18 cellular contexts compared by ENCODE assay signal in genomic region chr17:49922095-49922494, GRCh38. TPM values are rescaled to one million over a fixed set of nuclear protein-coding genes. Genes with fewer than 3 reads are reported as not detected.
DNase-seq lines count a peak whose midpoint lies in the region; ATAC-seq and TF ChIP-seq lines count a peak whose summit lies in the region.
"Had no signal": no experiment of that assay in that cellular context is flagged by ENCODE, and none has a peak within 500 bp of the region (broad histone marks: within the 10 kb centered on the region; RNA-seq: fewer than 3 reads in every experiment).

No MANE protein-coding gene starts in this region.

- no peak overlapping the region for H2BK5ac ChIP-seq in neuronal stem cell (ENCODE audit: low read length)

- H3K23ac ChIP-seq in neuronal stem cell (ENCODE audit: low read depth, low read length, poor library complexity) = no peak overlapping the region

- H3K4ac ChIP-seq in neuronal stem cell (ENCODE audit: low read length) = no peak overlapping the region

- no peak overlapping the region for H3K4me2 ChIP-seq in neuronal stem cell (ENCODE audit: insufficient read depth, low read length, poor library complexity, severe bottlenecking)
- H3K4me2 ChIP-seq: SK-N-SH had no signal

- peak overlapping the region; percentile 41 for H3K18ac ChIP-seq in neuronal stem cell (ENCODE audit: low read length)

- DNase-seq in Right ventricle myocardium inferior (ENCODE audit: missing footprints) (peak; percentile 51), left ventricle myocardium inferior (no peak), MG63 (peak; percentile 63), neuronal stem cell (ENCODE audit: low spot score) (no peak), HAP-1 (ENCODE audit: low spot score in 2 of 2) (no peak)
- DNase-seq in activated effector memory CD4-positive, alpha-beta T cell treated with anti-CD3 and anti-CD28 coated beads, Interleukin-2, amount 50 U/mL, for 16 hours = no peak
- DNase-seq: GM23248, H7, Karpas-422, MV-4-11, NCI-H1105, NCI-H1436 treated with DMSO at 0.1 percent for 48 hours, NCI-H1930, NCI-H2107, NCI-H524 treated with DMSO at 0.1 percent for 48 hours, NCI-H774, SK-N-SH had no signal

- H2BK15ac ChIP-seq in neuronal stem cell (ENCODE audit: low read length) = no peak overlapping the region

- H2AFZ ChIP-seq in neuronal stem cell (ENCODE audit: low read length) = no peak overlapping the region
- H2AFZ ChIP-seq: GM23248 had no signal

- H3K36me3 ChIP-seq in left ventricle myocardium inferior (no peaks in the 10 kb centered on the region), MG63 (no peaks in the 10 kb centered on the region), neuronal stem cell (replicated peaks in 1 of 2; ENCODE audit: control insufficient read depth in 2 of 2, insufficient read depth in 2 of 2, low read length in 2 of 2) (no peaks in the 10 kb centered on the region), HAP-1 (replicated peaks) (no peaks in the 10 kb centered on the region)

- H2BK12ac ChIP-seq in neuronal stem cell (ENCODE audit: low read length) = no peak overlapping the region

- H3K9me3 ChIP-seq in left ventricle myocardium inferior (replicated peaks) (no peaks in the 10 kb centered on the region), MG63 (no peaks in the 10 kb centered on the region), neuronal stem cell (replicated peaks in 1 of 2; ENCODE audit: control insufficient read depth in 2 of 2, insufficient read depth in 1 of 2, low read depth in 1 of 2, low read length in 2 of 2) (no peaks in the 10 kb centered on the region), HAP-1 (no peaks in the 10 kb centered on the region)
- H3K9me3 ChIP-seq: SK-N-SH had no signal

- no peak for TF ChIP-seq CTCF in left ventricle myocardium inferior (IDR thresholded peaks at IDR 0.05; ENCODE audit: borderline replicate concordance)

- in situ Hi-C loops in HAP-1 (cut with MboI; ENCODE audit: low sequenced_read_pairs) = no loop called here

- no CpG with 5 or more reads among the region's 4 CpGs for WGBS in neuronal stem cell (ENCODE audit: extremely low coverage in 2 of 2, insufficient read length in 2 of 2, insufficient replicate concordance in 1 of 2), 2 donors

- peak overlapping the region; percentile 69 for H2AK5ac ChIP-seq in neuronal stem cell (ENCODE audit: low read depth, low read length)

- H3K4me3 ChIP-seq in left ventricle myocardium inferior = no peak overlapping the region
- H3K4me3 ChIP-seq in MG63 = no peak overlapping the region
- H3K4me3 ChIP-seq in neuronal stem cell (ENCODE audit: low read length in 2 of 2) = no peak overlapping the region
- H3K4me3 ChIP-seq in HAP-1 = no peak overlapping the region
- H3K4me3 ChIP-seq: GM23248 had no signal

- intact Hi-C loops in Right ventricle myocardium inferior (cut with DNase I) = no loop called here
- intact Hi-C loops in left ventricle myocardium inferior (cut with micrococcal nuclease) = no loop called here

- H3K9ac ChIP-seq in neuronal stem cell (ENCODE audit: low read depth, low read length, poor library complexity) = no peak overlapping the region
- H3K9ac ChIP-seq: GM23248, SK-N-SH had no signal

- no peak overlapping the region for H2BK120ac ChIP-seq in neuronal stem cell (ENCODE audit: low read depth, low read length)

- H4K8ac ChIP-seq in neuronal stem cell (ENCODE audit: low read depth, low read length) = no peak overlapping the region

- H4K91ac ChIP-seq in neuronal stem cell (ENCODE audit: low read depth, low read length, poor library complexity) = no peak overlapping the region

- H3K27me3 ChIP-seq in left ventricle myocardium inferior (ENCODE audit: low read depth) (peaks cover 73% of the 10 kb centered on the region), MG63 (no peaks in the 10 kb centered on the region), neuronal stem cell (ENCODE audit: control insufficient read depth in 3 of 3, insufficient read depth in 3 of 3, low read depth in 1 of 3, low read length in 3 of 3) (peaks cover 0 to 52% (median 0%) of the 10 kb centered on the region in 3 experiments), HAP-1 (ENCODE audit: low read depth) (peaks cover 7% of the 10 kb centered on the region)

- H3K14ac ChIP-seq in neuronal stem cell (ENCODE audit: low read length) = no peak overlapping the region

- H3K27ac ChIP-seq in left ventricle myocardium inferior (replicated peaks) = no peak overlapping the region
- H3K27ac ChIP-seq in neuronal stem cell (replicated peaks; ENCODE audit: low read length) = no peak overlapping the region
- H3K27ac ChIP-seq: GM23248 had no signal

- H3K4me1 ChIP-seq in left ventricle myocardium inferior = peaks cover 7% of the 10 kb centered on the region
- peaks cover 0 to 11% of the 10 kb centered on the region in 2 donors for H3K4me1 ChIP-seq in neuronal stem cell (ENCODE audit: control insufficient read depth in 2 of 2, insufficient read depth in 1 of 2, low read depth in 1 of 2, low read length in 2 of 2)
- H3K4me1 ChIP-seq in HAP-1 = no peaks in the 10 kb centered on the region

- H3K79me1 ChIP-seq in neuronal stem cell (ENCODE audit: low read depth, low read length) = no peaks in the 10 kb centered on the region

- ATAC-seq in Right ventricle myocardium inferior = no peak
- no peak for ATAC-seq in HG02759 (IDR thresholded peaks at IDR 0.05; ENCODE audit: unreplicated experiment)

RNA-seq across cellular contexts. Expression of gene DLX4, which starts 46.9 kb away (rescaled TPM):
- total RNA-seq in Right ventricle myocardium inferior (not detected), left ventricle myocardium inferior (not detected)
- total RNA-seq in MG63 (2014; rRNA removed; shearing (Covaris generic); ENCODE audit: low replicate concordance) = 6.1 and 8.6 TPM in 2 replicates
- polyA plus RNA-seq in neuronal stem cell (2013, experiment 1 of 2) = 0.45 TPM
- polyA plus RNA-seq in neuronal stem cell (2013, experiment 2 of 2) = 0.61 TPM
- total RNA-seq: GM23248 had no signal

Comparison
In these comparisons a context has a peak if more than half of its experiments do, and no peak if none do; other contexts are left out.
1. DNase-seq: peak in Right ventricle myocardium inferior (single experiment) and MG63 (single experiment); none in left ventricle myocardium inferior (single experiment), neuronal stem cell (single experiment), HAP-1 (0 of 2) and activated effector memory CD4-positive, alpha-beta T cell treated with anti-CD3 and anti-CD28 coated beads, Interleukin-2, amount 50 U/mL, for 16 hours (single experiment).